In the genomic region with DNA sequence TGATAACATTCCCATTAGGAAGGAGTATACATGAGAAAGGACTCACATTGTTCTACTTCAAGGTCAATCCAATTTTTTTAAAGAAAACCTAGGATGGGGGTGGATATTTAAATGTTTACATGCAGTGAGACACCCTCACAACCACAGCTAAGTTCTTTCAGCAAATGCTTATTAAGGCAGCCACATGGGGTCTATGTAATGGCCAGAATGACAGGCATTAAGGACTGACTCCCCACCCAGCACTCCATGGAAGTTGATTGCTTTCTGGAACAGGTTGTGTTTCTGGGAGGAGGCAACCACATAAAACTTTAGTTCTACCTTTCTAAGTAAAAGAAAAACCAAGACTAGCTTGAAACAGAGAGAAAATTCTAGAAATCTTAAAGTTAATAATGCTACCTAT, we compare ENCODE assay signal across 18 cellular contexts.
DNase-seq lines count a peak whose midpoint lies in the region; ATAC-seq and TF ChIP-seq lines count a peak whose summit lies in the region.
"Had no signal": no experiment of that assay in that cellular context is flagged by ENCODE, and none has a peak within 500 bp of the region (broad histone marks: within the 10 kb centered on the region; RNA-seq: fewer than 3 reads in every experiment).

No MANE protein-coding gene starts in this region.

- DNase-seq in NCI-H82 (lab: John Stamatoyannopoulos, UW) (peak; percentile 37), NCI-H82 treated with DMSO at 0.1 percent for 48 hours (lab: John Stamatoyannopoulos, UW; ENCODE audit: unreplicated experiment) (no peak), NT2/D1 (ENCODE audit: low read depth, low spot score) (peak; percentile 23), iPS-NIHi11 (ENCODE audit: low spot score) (peak; percentile 13), UCSD-AML1 (lab: John Stamatoyannopoulos, UW; ENCODE audit: unreplicated experiment) (no peak), KG1 (lab: John Stamatoyannopoulos, UW) (no peak), NCI-H774 (lab: John Stamatoyannopoulos, UW) (no peak)
- DNase-seq: 8988T; Calu3; CD4-positive, alpha-beta memory T cell; DND-41; EL; HFFc6; IMR-90 had no signal

- H3K27me3 ChIP-seq in NT2/D1 (ENCODE audit: insufficient read depth, insufficient read length): no peaks in the 10 kb centered on the region
- H3K27me3 ChIP-seq: BLaER1 had no signal

- no peak overlapping the region for H3K4me3 ChIP-seq in NT2/D1 (ENCODE audit: insufficient read length, low read depth)
- H3K4me3 ChIP-seq: BLaER1, GM12878 had no signal

- no peaks in the 10 kb centered on the region for H3K36me3 ChIP-seq in NT2/D1 (ENCODE audit: insufficient read depth, insufficient read length, low read length)
- H3K36me3 ChIP-seq: BLaER1 had no signal

- H3K9me3 ChIP-seq in NT2/D1 (ENCODE audit: insufficient read depth, low read length): no peaks in the 10 kb centered on the region
- H3K9me3 ChIP-seq: BLaER1 had no signal

- H3K9ac ChIP-seq in NT2/D1 (ENCODE audit: insufficient read length, low read depth): no peak overlapping the region
- H3K9ac ChIP-seq: BLaER1 had no signal

- ATAC-seq in SK-N-SH treated with all-trans-retinoic acid at 6 μM for 48 hours: no peak
- ATAC-seq: GM12878, HCT116 had no signal

- no peaks in the 10 kb centered on the region for H3K4me1 ChIP-seq in NT2/D1 (ENCODE audit: insufficient read depth, insufficient read length)
- H3K4me1 ChIP-seq: BLaER1 had no signal

TF ChIP-seq in SK-N-SH treated with all-trans-retinoic acid at 6 μM for 48 hours, 23 proteins besides CTCF, POLR2A, EP300 and RAD21:
- TF ChIP-seq ISL1 (CRISPR knock-in tag; IDR thresholded peaks at IDR 0.05) (no peak), PATZ1 (CRISPR knock-in tag; IDR thresholded peaks at IDR 0.05; ENCODE audit: borderline replicate concordance) (no peak), RARB (CRISPR knock-in tag; IDR thresholded peaks at IDR 0.05) (no peak), POU6F1 (CRISPR knock-in tag; IDR thresholded peaks at IDR 0.05; ENCODE audit: borderline replicate concordance, low read depth) (no peak), BACH2 (CRISPR knock-in tag; IDR thresholded peaks at IDR 0.05; ENCODE audit: borderline replicate concordance) (no peak), GLIS3 (CRISPR knock-in tag; IDR thresholded peaks at IDR 0.05) (no peak), ZNF70 (CRISPR knock-in tag; IDR thresholded peaks at IDR 0.05) (no peak), ESRRG (CRISPR knock-in tag; IDR thresholded peaks at IDR 0.05) (no peak), ZNF8 (CRISPR knock-in tag; IDR thresholded peaks at IDR 0.05) (no peak), ZFP30 (CRISPR knock-in tag; IDR thresholded peaks at IDR 0.05) (no peak), ARNTL (CRISPR knock-in tag; IDR thresholded peaks at IDR 0.05; ENCODE audit: borderline replicate concordance, low read depth) (no peak), SNAI2 (CRISPR knock-in tag; IDR thresholded peaks at IDR 0.05) (no peak)
- TF ChIP-seq, protein P1, sequence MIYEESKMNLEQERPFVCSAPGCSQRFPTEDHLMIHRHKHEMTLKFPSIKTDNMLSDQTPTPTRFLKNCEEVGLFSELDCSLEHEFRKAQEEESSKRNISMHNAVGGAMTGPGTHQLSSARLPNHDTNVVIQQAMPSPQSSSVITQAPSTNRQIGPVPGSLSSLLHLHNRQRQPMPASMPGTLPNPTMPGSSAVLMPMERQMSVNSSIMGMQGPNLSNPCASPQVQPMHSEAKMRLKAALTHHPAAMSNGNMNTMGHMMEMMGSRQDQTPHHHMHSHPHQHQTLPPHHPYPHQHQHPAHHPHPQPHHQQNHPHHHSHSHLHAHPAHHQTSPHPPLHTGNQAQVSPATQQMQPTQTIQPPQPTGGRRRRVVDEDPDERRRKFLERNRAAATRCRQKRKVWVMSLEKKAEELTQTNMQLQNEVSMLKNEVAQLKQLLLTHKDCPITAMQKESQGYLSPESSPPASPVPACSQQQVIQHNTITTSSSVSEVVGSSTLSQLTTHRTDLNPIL (CRISPR knock-in tag; IDR thresholded peaks at IDR 0.05; ENCODE audit: low read depth): no peak

Comparison
In these comparisons a context has a peak if more than half of its experiments do, and no peak if none do; other contexts are left out.
1. DNase-seq: peak in NCI-H82 (single experiment), NT2/D1 (single experiment) and iPS-NIHi11 (single experiment); none in NCI-H82 treated with DMSO at 0.1 percent for 48 hours (single experiment), UCSD-AML1 (single experiment), KG1 (single experiment) and NCI-H774 (single experiment).